ENCODE assay signal across 1 cellular context in the genomic region with DNA sequence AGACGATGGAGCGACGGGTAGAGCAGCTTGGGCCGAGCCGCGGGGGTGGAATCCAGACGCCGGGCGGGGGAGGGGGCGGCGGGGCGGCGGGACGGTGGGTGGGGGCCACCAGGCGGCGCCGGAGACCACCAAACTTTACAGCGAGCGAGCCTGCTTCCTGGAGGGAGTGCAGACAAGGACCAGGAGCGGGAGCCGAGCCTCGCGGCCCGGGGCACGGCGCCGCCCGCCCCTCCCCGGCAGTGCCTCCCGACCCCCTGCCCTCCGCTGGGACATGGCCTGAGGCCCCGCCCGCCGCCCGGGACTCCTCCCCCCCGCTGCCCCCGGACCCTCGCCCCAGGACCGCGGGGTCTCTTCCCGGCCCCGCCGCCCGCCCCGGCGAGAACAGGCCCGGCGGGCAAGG.
TF ChIP-seq lines count a peak whose summit lies in the region.
"Not testable (repeated sequence)": the region's sequence is repeated elsewhere in the genome, so short reads cannot be mapped to it uniquely, and the experiment has no call there.

No MANE protein-coding gene starts in this region.

TF ChIP-seq in K562, 482 proteins besides CTCF, POLR2A, EP300 and RAD21:
- TF ChIP-seq RBFOX2 (IDR thresholded peaks at IDR 0.05; ENCODE audit: low read depth, low read length) (0 out of 2 replicates have a peak, but pooled peaks have one; percentile 6), PHF8 (IDR thresholded peaks at IDR 0.05; ENCODE audit: borderline replicate concordance, low read length) (peak; percentile 32; the same call in 1 of the 2 replicates), ZBTB11 (CRISPR knock-in tag; IDR thresholded peaks at IDR 0.05) (0 out of 6 replicates have a peak, but pooled peaks of 1 of the 3 experiments have one; percentile 11), NR2C2 (tag; IDR thresholded peaks at IDR 0.05) (peak; percentile 35; the same call in 1 of the 2 replicates), VEZF1 (CRISPR knock-in tag; IDR thresholded peaks at IDR 0.05) (peak; percentile 57)
- TF ChIP-seq NR2C2 (CRISPR knock-in tag; IDR thresholded peaks at IDR 0.05) = not testable (repeated sequence)
